ENCODE assay signal across 19 cellular contexts in the genomic region with DNA sequence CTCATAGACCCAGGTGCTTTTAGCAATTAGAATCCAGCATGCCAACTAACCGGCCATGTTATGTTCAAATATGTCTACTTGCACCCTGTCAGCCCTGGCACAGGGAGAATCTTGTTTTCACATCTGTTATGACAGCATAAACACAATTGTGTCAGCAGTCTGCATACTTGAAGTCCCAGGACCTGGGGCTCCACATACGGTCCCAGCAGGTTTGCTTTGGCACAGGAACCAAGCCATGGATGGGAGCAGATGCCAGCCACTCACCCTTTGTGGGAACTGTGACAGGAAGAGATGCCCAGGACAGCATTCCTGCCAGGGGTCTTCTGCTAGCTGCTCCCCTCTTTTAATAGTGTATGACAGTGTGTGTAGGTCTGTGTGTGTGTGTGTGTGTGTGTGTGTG.
"Had no signal": no experiment of that assay in that cellular context is flagged by ENCODE, and none has a peak within 500 bp of the region (broad histone marks: within the 10 kb centered on the region; RNA-seq: fewer than 3 reads in every experiment).

No MANE protein-coding gene starts in this region.

- H3K4me1 Mint-ChIP-seq: endodermal cell, naive B cell had no signal

- H3K36me3 Mint-ChIP-seq: naive B cell; stimulated activated naive B cell treated with anti-CD40 and anti-IgM and Interleukin-4, amounts not matched to agents 10 μg/mL and 1 μg/mL and 100 μg/mL, for 72 hours had no signal

- DNase-seq: endodermal cell; erythroblast; heart right ventricle; hypothalamus; kidney glomerular epithelial cell; mesendoderm; naive B cell; occipital lobe; sigmoid colon; stimulated activated CD4-positive, alpha-beta T cell treated with anti-CD3 and anti-CD28 coated beads, Interleukin-2, amount 100 ng/mL, for 24 hours; stimulated activated CD4-positive, alpha-beta T cell treated with anti-CD3 and anti-CD28 coated beads, Interleukin-4, amount 100 ng/mL, for 4 hours; stimulated activated naive B cell treated with anti-CD40 and anti-IgM and Interleukin-4, amounts not matched to agents 10 μg/mL and 1 μg/mL and 100 μg/mL, for 72 hours; stomach; transverse colon had no signal

- H3K27ac ChIP-seq: heart right ventricle, parathyroid adenoma, sigmoid colon, skin epidermis, stomach, thoracic aorta, transverse colon had no signal

- H3K4me3 ChIP-seq: heart right ventricle, sigmoid colon, skin epidermis, stomach, thoracic aorta, transverse colon had no signal

- H3K27me3 Mint-ChIP-seq: dendritic cell treated with granulocyte-macrophage colony-stimulating factor and Interleukin-4, amounts not matched to agents 40 ng/mL and 50 ng/mL, for 4 days had no signal

- H3K36me3 ChIP-seq: heart right ventricle, sigmoid colon, stomach, thoracic aorta, transverse colon had no signal

- H3K4me1 ChIP-seq: heart right ventricle, stomach, transverse colon had no signal

- H3K4me3 Mint-ChIP-seq: dendritic cell treated with granulocyte-macrophage colony-stimulating factor and Interleukin-4, amounts not matched to agents 40 ng/mL and 50 ng/mL, for 4 days; endodermal cell; naive B cell; nephron; stimulated activated naive B cell treated with anti-CD40 and anti-IgM and Interleukin-4, amounts not matched to agents 10 μg/mL and 1 μg/mL and 100 μg/mL, for 72 hours had no signal

- ATAC-seq: heart right ventricle; stimulated activated naive B cell treated with anti-CD40 and anti-IgM and Interleukin-4, amounts not matched to agents 10 μg/mL and 1 μg/mL and 100 μg/mL, for 72 hours had no signal

- H3K27ac Mint-ChIP-seq: dendritic cell treated with granulocyte-macrophage colony-stimulating factor and Interleukin-4, amounts not matched to agents 40 ng/mL and 50 ng/mL, for 4 days; endodermal cell; naive B cell; nephron; stimulated activated naive B cell treated with anti-CD40 and anti-IgM and Interleukin-4, amounts not matched to agents 10 μg/mL and 1 μg/mL and 100 μg/mL, for 72 hours had no signal

- H3K27me3 ChIP-seq: sigmoid colon, stomach, transverse colon had no signal

- H3K9me3 ChIP-seq: sigmoid colon, transverse colon had no signal
